ENCODE assay signal across 10 cellular contexts in genomic region chr7:157309990-157310668, GRCh38. TPM values are rescaled to one million over a fixed set of nuclear protein-coding genes. Genes with fewer than 3 reads are reported as not detected.
DNase-seq lines count a peak whose midpoint lies in the region; ATAC-seq and TF ChIP-seq lines count a peak whose summit lies in the region.
"Had no signal": no experiment of that assay in that cellular context is flagged by ENCODE, and none has a peak within 500 bp of the region (broad histone marks: within the 10 kb centered on the region; RNA-seq: fewer than 3 reads in every experiment).

No MANE protein-coding gene starts in this region.

- H3K4me1 ChIP-seq in hepatocyte (ENCODE audit: insufficient read depth): no peaks in the 10 kb centered on the region

- H4K20me1 ChIP-seq in hepatocyte (ENCODE audit: insufficient read depth, poor library complexity, severe bottlenecking): no peaks in the 10 kb centered on the region

- no peaks in the 10 kb centered on the region for H3K9me3 ChIP-seq in hepatocyte (ENCODE audit: low read depth)

- H3K27ac Mint-ChIP-seq in activated naive CD8-positive, alpha-beta T cell treated with anti-CD3 and anti-CD28 coated beads, Interleukin-2, amount 50 U/mL, for 24 hours: peak overlapping the region; percentile 15
- H3K27ac Mint-ChIP-seq in activated naive CD8-positive, alpha-beta T cell treated with anti-CD3 and anti-CD28 coated beads for 36 hours: no peak overlapping the region
- H3K27ac Mint-ChIP-seq in effector memory CD8-positive, alpha-beta T cell: peak overlapping the region in 1 of 2 donors; percentile 17
- no peak overlapping the region for H3K27ac Mint-ChIP-seq in activated CD4-positive, alpha-beta memory T cell treated with anti-CD3 and anti-CD28 coated beads for 36 hours
- H3K27ac Mint-ChIP-seq: stimulated activated naive B cell treated with anti-CD40 and anti-IgM and Interleukin-4, amounts not matched to agents 10 μg/mL and 1 μg/mL and 100 μg/mL, for 72 hours had no signal

- TF ChIP-seq CTCF in WI38 (IDR thresholded peaks at IDR 0.05; ENCODE audit: low read depth, low read length) (no peak), hepatocyte (IDR thresholded peaks at IDR 0.05; ENCODE audit: poor library complexity) (no peak)

- no peaks in the 10 kb centered on the region for H3K79me2 ChIP-seq in hepatocyte

- H2AFZ ChIP-seq in hepatocyte: peak overlapping the region; percentile 51

- POLR2A ChIA-PET in activated CD4-positive, alpha-beta memory T cell treated with anti-CD3 and anti-CD28 coated beads for 36 hours (lab: Charles Lee): no interaction called here

- H3K4me3 Mint-ChIP-seq in activated naive CD8-positive, alpha-beta T cell treated with anti-CD3 and anti-CD28 coated beads, Interleukin-2, amount 50 U/mL, for 24 hours: no peak overlapping the region
- H3K4me3 Mint-ChIP-seq in activated naive CD8-positive, alpha-beta T cell treated with anti-CD3 and anti-CD28 coated beads for 36 hours: no peak overlapping the region
- H3K4me3 Mint-ChIP-seq in effector memory CD8-positive, alpha-beta T cell: no peak overlapping the region
- H3K4me3 Mint-ChIP-seq in activated CD4-positive, alpha-beta memory T cell treated with anti-CD3 and anti-CD28 coated beads for 36 hours: no peak overlapping the region
- H3K4me3 Mint-ChIP-seq: stimulated activated naive B cell treated with anti-CD40 and anti-IgM and Interleukin-4, amounts not matched to agents 10 μg/mL and 1 μg/mL and 100 μg/mL, for 72 hours had no signal

- no peak for DNase-seq in activated naive CD8-positive, alpha-beta T cell treated with anti-CD3 and anti-CD28 coated beads, Interleukin-2, amount 50 U/mL, for 24 hours
- no peak for DNase-seq in activated naive CD8-positive, alpha-beta T cell treated with anti-CD3 and anti-CD28 coated beads for 36 hours
- DNase-seq in hepatocyte (ENCODE audit: low spot score): no peak
- no peak for DNase-seq in effector memory CD8-positive, alpha-beta T cell
- DNase-seq in activated CD4-positive, alpha-beta memory T cell treated with anti-CD3 and anti-CD28 coated beads for 36 hours: no peak
- DNase-seq: stimulated activated naive B cell treated with anti-CD40 and anti-IgM and Interleukin-4, amounts not matched to agents 10 μg/mL and 1 μg/mL and 100 μg/mL, for 72 hours had no signal

- no peaks in the 10 kb centered on the region for H3K9me3 Mint-ChIP-seq in activated naive CD8-positive, alpha-beta T cell treated with anti-CD3 and anti-CD28 coated beads, Interleukin-2, amount 50 U/mL, for 24 hours
- H3K9me3 Mint-ChIP-seq in activated naive CD8-positive, alpha-beta T cell treated with anti-CD3 and anti-CD28 coated beads for 36 hours: no peaks in the 10 kb centered on the region
- no peaks in the 10 kb centered on the region for H3K9me3 Mint-ChIP-seq in effector memory CD8-positive, alpha-beta T cell
- no peaks in the 10 kb centered on the region for H3K9me3 Mint-ChIP-seq in activated CD4-positive, alpha-beta memory T cell treated with anti-CD3 and anti-CD28 coated beads for 36 hours
- H3K9me3 Mint-ChIP-seq: stimulated activated naive B cell treated with anti-CD40 and anti-IgM and Interleukin-4, amounts not matched to agents 10 μg/mL and 1 μg/mL and 100 μg/mL, for 72 hours had no signal

- no peak for ATAC-seq in activated naive CD8-positive, alpha-beta T cell treated with anti-CD3 and anti-CD28 coated beads, Interleukin-2, amount 50 U/mL, for 24 hours
- no peak for ATAC-seq in effector memory CD8-positive, alpha-beta T cell (replicated peaks)
- ATAC-seq in GM21737 (IDR thresholded peaks at IDR 0.05; ENCODE audit: unreplicated experiment): no peak
- ATAC-seq: stimulated activated naive B cell treated with anti-CD40 and anti-IgM and Interleukin-4, amounts not matched to agents 10 μg/mL and 1 μg/mL and 100 μg/mL, for 72 hours had no signal

- intact Hi-C loops in activated CD4-positive, alpha-beta memory T cell treated with anti-CD3 and anti-CD28 coated beads for 36 hours (cut with micrococcal nuclease): no loop called here

- H3K4me3 ChIP-seq in WI38 (ENCODE audit: low read depth, low read length) (peak overlapping the region; percentile 26), hepatocyte (no peak overlapping the region)
- H3K4me3 ChIP-seq: coronary artery had no signal

- peak overlapping the region; percentile 25 for H3K4me2 ChIP-seq in hepatocyte

- H3K27me3 Mint-ChIP-seq in activated naive CD8-positive, alpha-beta T cell treated with anti-CD3 and anti-CD28 coated beads, Interleukin-2, amount 50 U/mL, for 24 hours: no peaks in the 10 kb centered on the region
- no peaks in the 10 kb centered on the region for H3K27me3 Mint-ChIP-seq in activated naive CD8-positive, alpha-beta T cell treated with anti-CD3 and anti-CD28 coated beads for 36 hours
- H3K27me3 Mint-ChIP-seq in effector memory CD8-positive, alpha-beta T cell: no peaks in the 10 kb centered on the region
- H3K27me3 Mint-ChIP-seq in activated CD4-positive, alpha-beta memory T cell treated with anti-CD3 and anti-CD28 coated beads for 36 hours: no peaks in the 10 kb centered on the region
- H3K27me3 Mint-ChIP-seq: stimulated activated naive B cell treated with anti-CD40 and anti-IgM and Interleukin-4, amounts not matched to agents 10 μg/mL and 1 μg/mL and 100 μg/mL, for 72 hours had no signal

- 37% methylated on average over 10 of the region's 10 CpGs for WGBS in hepatocyte (ENCODE audit: low lambda C conversion rate, missing lambda C conversion rate)

- H3K4me1 Mint-ChIP-seq in activated naive CD8-positive, alpha-beta T cell treated with anti-CD3 and anti-CD28 coated beads, Interleukin-2, amount 50 U/mL, for 24 hours: peaks cover 14% of the 10 kb centered on the region
- H3K4me1 Mint-ChIP-seq in activated naive CD8-positive, alpha-beta T cell treated with anti-CD3 and anti-CD28 coated beads for 36 hours: peaks cover 9% of the 10 kb centered on the region
- peaks cover 10 to 14% of the 10 kb centered on the region in 2 donors for H3K4me1 Mint-ChIP-seq in effector memory CD8-positive, alpha-beta T cell (ENCODE audit: low read depth in 2 of 2)
- peaks cover 18% of the 10 kb centered on the region for H3K4me1 Mint-ChIP-seq in activated CD4-positive, alpha-beta memory T cell treated with anti-CD3 and anti-CD28 coated beads for 36 hours (ENCODE audit: low read depth)

- CTCF ChIA-PET in activated CD4-positive, alpha-beta memory T cell treated with anti-CD3 and anti-CD28 coated beads for 36 hours (lab: Charles Lee): no interaction called here

- no peaks in the 10 kb centered on the region for H3K9me2 ChIP-seq in hepatocyte (replicated peaks; ENCODE audit: insufficient read depth)

- H3K27ac ChIP-seq in hepatocyte: no peak overlapping the region
- peak overlapping the region; percentile 40 for H3K27ac ChIP-seq in temporal lobe (ENCODE audit: low read depth, low read length)
- H3K27ac ChIP-seq: coronary artery had no signal

- H3K27me3 ChIP-seq in hepatocyte: no peaks in the 10 kb centered on the region

- H3K36me3 Mint-ChIP-seq in activated naive CD8-positive, alpha-beta T cell treated with anti-CD3 and anti-CD28 coated beads, Interleukin-2, amount 50 U/mL, for 24 hours (ENCODE audit: low read depth): no peaks in the 10 kb centered on the region
- H3K36me3 Mint-ChIP-seq in activated naive CD8-positive, alpha-beta T cell treated with anti-CD3 and anti-CD28 coated beads for 36 hours: no peaks in the 10 kb centered on the region
- peaks cover 13% of the 10 kb centered on the region for H3K36me3 Mint-ChIP-seq in effector memory CD8-positive, alpha-beta T cell (ENCODE audit: insufficient read depth)
- no peaks in the 10 kb centered on the region for H3K36me3 Mint-ChIP-seq in activated CD4-positive, alpha-beta memory T cell treated with anti-CD3 and anti-CD28 coated beads for 36 hours
- H3K36me3 Mint-ChIP-seq: stimulated activated naive B cell treated with anti-CD40 and anti-IgM and Interleukin-4, amounts not matched to agents 10 μg/mL and 1 μg/mL and 100 μg/mL, for 72 hours had no signal

- H3K36me3 ChIP-seq in hepatocyte (replicated peaks; ENCODE audit: insufficient read depth, low read depth): no peaks in the 10 kb centered on the region

RNA-seq across cellular contexts. Expression of gene DNAJB6, which starts 26.7 kb away (rescaled TPM):
- 10 to 100 TPM; 77.5 to 78.0 TPM for total RNA-seq in activated naive CD8-positive, alpha-beta T cell treated with anti-CD3 and anti-CD28 coated beads for 36 hours
- total RNA-seq in hepatocyte: 92.2 and 118 TPM in 2 replicates
- 106 and 110 TPM in 2 replicates for polyA plus RNA-seq in hepatocyte
- 157 TPM for total RNA-seq in temporal lobe
- 10 to 100 TPM; 90.7 to 97.2 TPM for total RNA-seq in activated CD4-positive, alpha-beta memory T cell treated with anti-CD3 and anti-CD28 coated beads for 36 hours
